ENCODE assay signal across 31 cellular contexts in the genomic region with DNA sequence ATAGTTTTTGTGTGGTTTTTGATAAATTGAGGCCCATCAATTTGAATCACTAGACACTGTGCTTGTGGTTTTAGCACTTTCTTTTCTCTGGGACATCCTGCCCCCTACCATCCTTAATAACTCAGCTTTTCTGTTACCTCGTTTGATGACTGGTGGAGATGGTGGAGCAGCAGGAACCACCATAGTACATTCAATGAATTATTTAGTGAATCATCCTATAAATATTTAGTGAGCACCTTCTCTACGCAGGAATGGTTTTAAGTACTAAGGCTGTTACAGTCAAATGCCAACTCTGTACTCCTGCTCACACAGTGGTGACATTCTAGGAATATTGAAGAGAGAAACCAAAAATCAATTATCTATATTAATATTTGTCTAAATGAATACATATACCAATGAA.
"Had no signal": no experiment of that assay in that cellular context is flagged by ENCODE, and none has a peak within 500 bp of the region (broad histone marks: within the 10 kb centered on the region; RNA-seq: fewer than 3 reads in every experiment).

No MANE protein-coding gene starts in this region.

- H3K4me1 ChIP-seq: ascending aorta, gastrocnemius medialis, heart left ventricle had no signal

- H3K4me3 ChIP-seq: ascending aorta, gastrocnemius medialis, heart left ventricle had no signal

- H3K27ac ChIP-seq: ascending aorta, brain microvascular endothelial cell, epithelial cell of prostate, gastrocnemius medialis, heart left ventricle had no signal

- DNase-seq: activated CD4-positive, alpha-beta memory T cell treated with anti-CD3 and anti-CD28 coated beads for 36 hours; activated CD4-positive, alpha-beta T cell treated with anti-CD3 and anti-CD28 coated beads for 36 hours; activated CD4-positive, alpha-beta T cell treated with anti-CD3 and anti-CD28 coated beads, Interleukin-2, amount 10 ng/mL, durations not matched to agents 24 days and 14 days; activated CD4-positive, CD25-positive, alpha-beta regulatory T cell; activated CD4-positive, CD25-positive, alpha-beta regulatory T cell treated with anti-CD3 and anti-CD28 coated beads, Interleukin-2, amount 50 U/mL, for 72 hours; activated CD8-positive, alpha-beta memory T cell treated with anti-CD3 and anti-CD28 coated beads, Interleukin-2, amount 50 U/mL, for 48 hours; activated CD8-positive, alpha-beta T cell treated with anti-CD3 and anti-CD28 coated beads, Interleukin-2, amount 10 ng/mL, durations not matched to agents 7 days and 5 days; activated gamma-delta T cell; activated naive CD4-positive, alpha-beta T cell; activated naive CD4-positive, alpha-beta T cell treated with anti-CD3 and anti-CD28 coated beads, Interleukin-2, amount 10 ng/mL, durations not matched to agents 7 days and 5 days; activated naive CD8-positive, alpha-beta T cell treated with anti-CD3 and anti-CD28 coated beads, Interleukin-2, amount 10 ng/mL, durations not matched to agents 7 days and 5 days; activated T-cell treated with anti-CD3 and anti-CD28 coated beads for 4 hours; activated T-cell treated with anti-CD3 and anti-CD28 coated beads, Interleukin-2, amount 50 U/mL, for 24 hours; activated T-cell treated with anti-CD3 and anti-CD28 coated beads, Interleukin-2, amount 50 U/mL, for 72 hours; brain microvascular endothelial cell; caudate nucleus; cortex of kidney; dermis blood vessel endothelial cell; effector CD4-positive, alpha-beta T cell; effector memory CD8-positive, alpha-beta T cell; foreskin fibroblast; gastrocnemius medialis; glutamatergic neuron; heart left ventricle; T-helper 1 cell; T-helper 17 cell; T1000 had no signal

- H3K9me3 ChIP-seq: ascending aorta, gastrocnemius medialis, heart left ventricle had no signal

- H3K36me3 ChIP-seq: ascending aorta, brain microvascular endothelial cell, gastrocnemius medialis, heart left ventricle had no signal

- H3K27me3 ChIP-seq: ascending aorta, brain microvascular endothelial cell, gastrocnemius medialis, heart left ventricle had no signal

- ATAC-seq: activated CD4-positive, alpha-beta T cell treated with anti-CD3 and anti-CD28 coated beads for 36 hours; activated CD8-positive, alpha-beta T cell treated with anti-CD3 and anti-CD28 coated beads, Interleukin-2, amount 10 ng/mL, durations not matched to agents 7 days and 5 days; activated naive CD4-positive, alpha-beta T cell treated with anti-CD3 and anti-CD28 coated beads, Interleukin-2, amount 50 U/mL, for 72 hours; activated T-cell treated with anti-CD3 and anti-CD28 coated beads, Interleukin-2, amount 50 U/mL, for 72 hours; effector memory CD8-positive, alpha-beta T cell; esophagus mucosa; gastrocnemius medialis; heart left ventricle; T-helper 17 cell had no signal
